ENCODE assay signal across 37 cellular contexts in the genomic region with DNA sequence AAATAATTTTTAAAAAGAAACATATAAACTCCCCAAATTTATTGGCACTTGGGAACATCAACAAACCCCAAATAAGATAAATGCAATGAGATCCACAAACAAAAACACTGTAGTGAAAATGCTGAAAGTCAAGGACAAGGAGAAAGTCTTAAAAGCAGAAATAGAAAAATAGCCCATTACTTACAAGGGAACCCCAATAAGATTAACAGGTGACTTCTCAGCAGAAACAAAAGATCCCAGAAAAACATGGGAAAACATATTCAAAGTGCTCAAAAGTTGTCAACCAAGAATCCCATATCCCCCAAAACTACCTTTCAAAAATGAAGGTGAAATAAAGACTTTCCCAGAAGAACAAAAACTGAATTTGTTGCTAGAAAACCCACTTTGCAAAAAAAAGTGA.
"Had no signal": no experiment of that assay in that cellular context is flagged by ENCODE, and none has a peak within 500 bp of the region (broad histone marks: within the 10 kb centered on the region; RNA-seq: fewer than 3 reads in every experiment).

No MANE protein-coding gene starts in this region.

- DNase-seq: Karpas-422, Kasumi-1, MG63, MM.1S, MV-4-11, NCI-H1048, NCI-H1092, NCI-H1092 treated with DMSO at 0.1 percent for 48 hours, NCI-H1105, NCI-H1105 treated with DMSO at 0.1 percent for 48 hours, NCI-H1417, NCI-H1417 treated with DMSO at 0.1 percent for 48 hours, NCI-H1436, NCI-H1436 treated with DMSO at 0.1 percent for 48 hours, NCI-H146, NCI-H1694, NCI-H1694 treated with DMSO at 0.1 percent for 48 hours, NCI-H187, NCI-H187 treated with DMSO at 0.1 percent for 48 hours, NCI-H1930, NCI-H2029, NCI-H2029 treated with DMSO at 0.1 percent for 48 hours, NCI-H2081, NCI-H2081 treated with DMSO at 0.1 percent for 48 hours, NCI-H2107, NCI-H2171, NCI-H2171 treated with DMSO at 0.1 percent for 48 hours, NCI-H2227 treated with DMSO at 0.1 percent for 48 hours, NCI-H226, NCI-H345, NCI-H446, NCI-H446 treated with DMSO at 0.1 percent for 48 hours, NCI-H510A, NCI-H510A treated with DMSO at 0.1 percent for 48 hours, NCI-H524, NCI-H524 treated with DMSO at 0.1 percent for 48 hours had no signal

- H3K27ac ChIP-seq: KMS-11 had no signal

- H3K36me3 ChIP-seq: MG63 had no signal

- H3K4me3 ChIP-seq: MG63 had no signal
